In the genomic region with DNA sequence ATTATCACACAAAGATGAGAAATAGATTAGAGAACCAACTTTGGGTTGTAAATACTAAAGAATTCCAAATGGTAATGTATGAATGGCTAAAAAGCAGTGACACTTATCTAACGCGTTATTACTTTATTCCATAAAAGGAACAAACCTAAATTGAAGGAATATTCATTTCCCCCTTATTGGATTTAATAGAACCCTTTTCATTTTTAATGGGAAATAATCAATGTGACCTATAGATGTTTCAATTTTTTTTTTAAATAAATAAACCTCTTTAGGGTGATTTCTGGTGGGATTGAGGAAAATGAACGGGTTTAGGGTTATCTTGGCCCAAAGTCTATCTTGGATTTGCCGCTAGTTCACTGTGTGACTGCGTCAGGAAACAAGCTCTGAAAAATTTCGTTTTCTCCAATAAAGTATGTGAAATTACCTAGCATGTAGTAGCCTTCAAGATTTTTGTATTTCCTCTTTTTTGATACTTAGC, we compare ENCODE assay signal across 8 cellular contexts. TPM values are rescaled to one million over a fixed set of nuclear protein-coding genes. Genes with fewer than 3 reads are reported as not detected.
DNase-seq lines count a peak whose midpoint lies in the region; ATAC-seq and TF ChIP-seq lines count a peak whose summit lies in the region.

No MANE protein-coding gene starts in this region.

- intact Hi-C loops in activated naive CD4-positive, alpha-beta T cell treated with anti-CD3 and anti-CD28 coated beads for 36 hours (cut with micrococcal nuclease): loop anchor here (1.0 to 10.0 kb wide), 14 partner anchors 43 to 1290 kb away; a partner anchor contains a TSS
- intact Hi-C loops in lower leg skin (cut with DNase I; ENCODE audit: low total_unique reads): no loop called here

- H3K36me3 Mint-ChIP-seq in activated naive CD4-positive, alpha-beta T cell treated with anti-CD3 and anti-CD28 coated beads for 36 hours (ENCODE audit: low read depth): peaks cover 21% of the 10 kb centered on the region
- peaks cover 4% of the 10 kb centered on the region for H3K36me3 Mint-ChIP-seq in type B pancreatic cell

- TF ChIP-seq CTCF in lower leg skin (IDR thresholded peaks at IDR 0.05): no peak
- TF ChIP-seq CTCF in type B pancreatic cell (conservative IDR thresholded peaks at IDR 0.05): no peak

- H3K27ac Mint-ChIP-seq in activated naive CD4-positive, alpha-beta T cell treated with anti-CD3 and anti-CD28 coated beads for 36 hours: peak overlapping the region; percentile 100
- H3K27ac Mint-ChIP-seq in type B pancreatic cell: peak overlapping the region; percentile 97

- no peak for ATAC-seq in HG03565 (IDR thresholded peaks at IDR 0.05; ENCODE audit: unreplicated experiment)

- no peak for TF ChIP-seq POLR2A in lower leg skin (IDR thresholded peaks at IDR 0.05)

- H3K9me3 Mint-ChIP-seq in activated naive CD4-positive, alpha-beta T cell treated with anti-CD3 and anti-CD28 coated beads for 36 hours: no peaks in the 10 kb centered on the region
- H3K9me3 Mint-ChIP-seq in type B pancreatic cell: no peaks in the 10 kb centered on the region

- DNase-seq in activated naive CD4-positive, alpha-beta T cell treated with anti-CD3 and anti-CD28 coated beads for 36 hours: no peak
- no peak for DNase-seq in activated naive CD4-positive, alpha-beta T cell treated with Interleukin-2 at 50 U/mL for 16 hours
- DNase-seq in lower leg skin (ENCODE audit: low spot score in 2 of 2) (no peak), type B pancreatic cell (ENCODE audit: extremely low spot score, unreplicated experiment) (no peak), glomerular visceral epithelial cell (ENCODE audit: extremely low spot score) (no peak), NCI-H1694 treated with DMSO at 0.1 percent for 48 hours (lab: John Stamatoyannopoulos, UW) (no peak)

- H3K4me1 Mint-ChIP-seq in activated naive CD4-positive, alpha-beta T cell treated with anti-CD3 and anti-CD28 coated beads for 36 hours (ENCODE audit: low read depth): peaks cover 22% of the 10 kb centered on the region
- H3K4me1 Mint-ChIP-seq in type B pancreatic cell (ENCODE audit: unreplicated experiment): peaks cover 15% of the 10 kb centered on the region

- WGBS in lower leg skin, 2 donors: 0 to 1% methylated on average over 6 of the region's 6 CpGs

- peak overlapping the region; percentile 93 for H3K4me3 Mint-ChIP-seq in activated naive CD4-positive, alpha-beta T cell treated with anti-CD3 and anti-CD28 coated beads for 36 hours
- peak overlapping the region; percentile 94 for H3K4me3 Mint-ChIP-seq in type B pancreatic cell

- H3K27ac ChIP-seq in angular gyrus (ENCODE audit: low read depth, low read length): peak overlapping the region; percentile 97

- H3K27me3 Mint-ChIP-seq in activated naive CD4-positive, alpha-beta T cell treated with anti-CD3 and anti-CD28 coated beads for 36 hours (ENCODE audit: low read depth): no peaks in the 10 kb centered on the region
- H3K27me3 Mint-ChIP-seq in type B pancreatic cell: peaks cover 5% of the 10 kb centered on the region

- H3K4me3 ChIP-seq in lower leg skin (ENCODE audit: low read depth, poor library complexity, severe bottlenecking): peak overlapping the region; percentile 62

- CTCF ChIA-PET in activated naive CD4-positive, alpha-beta T cell treated with anti-CD3 and anti-CD28 coated beads for 36 hours (lab: Charles Lee): interaction anchor here (0.6 to 2.5 kb wide), 5 partner anchors 10 to 729 kb away, joined by 3 to 12 read pairs (median 3); no protein-coding TSS in a partner anchor

RNA-seq across cellular contexts. Expression of a gene that starts 1.9 kb away (rescaled TPM):
- total RNA-seq in activated naive CD4-positive, alpha-beta T cell treated with anti-CD3 and anti-CD28 coated beads for 36 hours: 10 to 100 TPM in 1 of 2 experiments, 1 to 10 TPM in 1; 8.7 to 10.4 TPM
- 10 to 100 TPM; 22.3 to 36.8 (median 33.5) TPM for total RNA-seq in lower leg skin
- 21.1 and 24.3 TPM in 2 replicates for total RNA-seq in type B pancreatic cell (ENCODE audit: low replicate concordance)
